27 cellular contexts compared by ENCODE assay signal in the genomic region with DNA sequence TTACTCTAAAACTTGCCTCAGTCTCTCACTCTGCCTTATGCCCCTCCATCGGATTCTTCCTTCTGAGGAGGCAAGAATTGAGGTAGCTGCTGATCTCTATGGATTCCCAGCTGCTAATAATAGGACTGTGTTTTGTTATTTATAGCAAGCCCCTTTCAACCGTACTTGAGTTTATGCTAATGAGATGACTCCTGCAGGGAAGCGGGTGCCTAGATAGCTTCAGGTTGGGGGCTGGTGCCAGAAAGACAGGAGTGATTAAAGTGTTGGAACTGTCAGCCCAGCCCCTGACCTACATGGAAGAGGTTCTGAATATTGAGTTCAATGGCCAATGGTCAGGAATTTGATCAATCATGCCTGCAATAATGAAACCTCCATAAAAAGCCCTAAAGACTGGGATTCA. TPM values are rescaled to one million over a fixed set of nuclear protein-coding genes. Genes with fewer than 3 reads are reported as not detected.
DNase-seq lines count a peak whose midpoint lies in the region; ATAC-seq and TF ChIP-seq lines count a peak whose summit lies in the region.
"Had no signal": no experiment of that assay in that cellular context is flagged by ENCODE, and none has a peak within 500 bp of the region (broad histone marks: within the 10 kb centered on the region; RNA-seq: fewer than 3 reads in every experiment).

No MANE protein-coding gene starts in this region.

- H3K9ac ChIP-seq in parathyroid adenoma = no peak overlapping the region

- no peaks in the 10 kb centered on the region for H3K79me2 ChIP-seq in parathyroid adenoma

- POLR2A ChIA-PET in WTC11 (lab: Charles Lee) = no interaction called here

- H3K36me3 ChIP-seq in parathyroid adenoma (ENCODE audit: control insufficient read depth, insufficient read depth, low read length) = no peaks in the 10 kb centered on the region
- H3K36me3 ChIP-seq: SJSA1, stomach, thyroid gland, vagina had no signal

- H3K4me1 ChIP-seq in parathyroid adenoma = peaks cover 12% of the 10 kb centered on the region
- H3K4me1 ChIP-seq: Caco-2, vagina had no signal

- DNase-seq in DMS 273 (lab: John Stamatoyannopoulos, UW; ENCODE audit: unreplicated experiment) (peak; percentile 18), DMS 273 treated with DMSO at 0.1 percent for 48 hours (lab: John Stamatoyannopoulos, UW) (no peak), WTC11 (ENCODE audit: low spot score) (no peak), iPS DF 19.7 (ENCODE audit: low read depth, low spot score) (peak; percentile 60), erythroblast (lab: John Stamatoyannopoulos, UW) (no peak)
- DNase-seq: activated CD4-positive, alpha-beta T cell treated with anti-CD3 and anti-CD28 coated beads for 1 hour; activated CD8-positive, alpha-beta T cell treated with anti-CD3 and anti-CD28 coated beads for 36 hours; activated effector memory CD4-positive, alpha-beta T cell treated with anti-CD3 and anti-CD28 coated beads, Interleukin-2, amount 50 U/mL, for 16 hours; activated naive CD8-positive, alpha-beta T cell treated with anti-CD3 and anti-CD28 coated beads, Interleukin-2, amount 10 ng/mL, durations not matched to agents 7 days and 5 days; activated T-cell treated with anti-CD3 and anti-CD28 coated beads for 4 hours; Caco-2; DMS79 treated with DMSO at 0.1 percent for 48 hours; naive B cell; NCI-H2029; NCI-H748 treated with DMSO at 0.1 percent for 48 hours; small intestine; stimulated activated CD8-positive, alpha-beta memory T cell treated with anti-CD3 and anti-CD28 coated beads, Interleukin-4, amount 100 ng/mL, for 48 hours; stomach; thyroid gland had no signal

- no peak for TF ChIP-seq CTCF in WTC11 (IDR thresholded peaks at IDR 0.05)
- no peak for TF ChIP-seq CTCF in parathyroid adenoma (IDR thresholded peaks at IDR 0.05)

- CTCF ChIA-PET in WTC11 (lab: Charles Lee) = interaction anchor here (0.6 to 1.8 kb wide), 8 partner anchors 27 to 87 kb away, joined by 3 to 10 read pairs (median 4); no protein-coding TSS in a partner anchor

- peak overlapping the region; percentile 5 for H2AFZ ChIP-seq in parathyroid adenoma

- no peak overlapping the region for H3K27ac ChIP-seq in parathyroid adenoma
- H3K27ac ChIP-seq: 22Rv1, C4-2B, HL-60, SJSA1, stomach, thyroid gland, vagina had no signal

- H3K27ac Mint-ChIP-seq in WTC11 = peak overlapping the region; percentile 80
- H3K27ac Mint-ChIP-seq: activated CD8-positive, alpha-beta T cell treated with anti-CD3 and anti-CD28 coated beads for 36 hours; activated naive CD8-positive, alpha-beta T cell treated with anti-CD3 and anti-CD28 coated beads, Interleukin-2, amount 10 ng/mL, durations not matched to agents 7 days and 5 days had no signal

- peak overlapping the region; percentile 1; the same call in 1 of the 2 replicates for H3K4me3 Mint-ChIP-seq in WTC11
- H3K4me3 Mint-ChIP-seq: activated CD8-positive, alpha-beta T cell treated with anti-CD3 and anti-CD28 coated beads for 36 hours; activated naive CD8-positive, alpha-beta T cell treated with anti-CD3 and anti-CD28 coated beads, Interleukin-2, amount 10 ng/mL, durations not matched to agents 7 days and 5 days; naive B cell had no signal

- peaks cover 3% of the 10 kb centered on the region; the same call in 1 of the 2 replicates for H3K27me3 Mint-ChIP-seq in WTC11 (ENCODE audit: low read depth)
- H3K27me3 Mint-ChIP-seq: activated CD8-positive, alpha-beta T cell treated with anti-CD3 and anti-CD28 coated beads for 36 hours; naive B cell had no signal

- H3K27me3 ChIP-seq in parathyroid adenoma (ENCODE audit: control insufficient read depth, insufficient read depth, low read length) = no peaks in the 10 kb centered on the region
- H3K27me3 ChIP-seq: SJSA1, stomach, thyroid gland, vagina had no signal

- peaks cover 11% of the 10 kb centered on the region for H3K36me3 Mint-ChIP-seq in WTC11
- H3K36me3 Mint-ChIP-seq: activated naive CD8-positive, alpha-beta T cell treated with anti-CD3 and anti-CD28 coated beads, Interleukin-2, amount 10 ng/mL, durations not matched to agents 7 days and 5 days; naive B cell had no signal

- no peak overlapping the region for H3K4me2 ChIP-seq in parathyroid adenoma (ENCODE audit: low read length)

- ATAC-seq in WTC11 (peak; percentile 80), GM18867 (IDR thresholded peaks at IDR 0.05; ENCODE audit: unreplicated experiment) (no peak), GM18861 (IDR thresholded peaks at IDR 0.05; ENCODE audit: unreplicated experiment) (no peak)
- ATAC-seq: activated CD8-positive, alpha-beta T cell treated with anti-CD3 and anti-CD28 coated beads for 36 hours had no signal

- H3K4me3 ChIP-seq in parathyroid adenoma (ENCODE audit: low read depth, low read length) = no peak overlapping the region
- H3K4me3 ChIP-seq: SJSA1, stomach, thyroid gland, vagina had no signal

- H3K4me1 Mint-ChIP-seq in WTC11 = peaks cover 56% of the 10 kb centered on the region

- no peak for TF ChIP-seq POLR2A in erythroblast (IDR thresholded peaks at IDR 0.05; ENCODE audit: low read length)

- no peaks in the 10 kb centered on the region for H3K9me3 ChIP-seq in parathyroid adenoma (ENCODE audit: control insufficient read depth, low read length)
- H3K9me3 ChIP-seq: Caco-2, SJSA1, stomach, thyroid gland, vagina had no signal

- peaks cover 14% of the 10 kb centered on the region for H3K9me3 Mint-ChIP-seq in WTC11
- H3K9me3 Mint-ChIP-seq: activated CD8-positive, alpha-beta T cell treated with anti-CD3 and anti-CD28 coated beads for 36 hours; activated naive CD8-positive, alpha-beta T cell treated with anti-CD3 and anti-CD28 coated beads, Interleukin-2, amount 10 ng/mL, durations not matched to agents 7 days and 5 days had no signal

TF ChIP-seq in WTC11, 78 proteins besides CTCF, POLR2A, EP300 and RAD21:
- 0 out of 2 replicates have a peak, but pooled peaks have one; percentile 50 for TF ChIP-seq ETV6 (CRISPR knock-in tag; IDR thresholded peaks at IDR 0.05)
- TF ChIP-seq, protein P1, sequence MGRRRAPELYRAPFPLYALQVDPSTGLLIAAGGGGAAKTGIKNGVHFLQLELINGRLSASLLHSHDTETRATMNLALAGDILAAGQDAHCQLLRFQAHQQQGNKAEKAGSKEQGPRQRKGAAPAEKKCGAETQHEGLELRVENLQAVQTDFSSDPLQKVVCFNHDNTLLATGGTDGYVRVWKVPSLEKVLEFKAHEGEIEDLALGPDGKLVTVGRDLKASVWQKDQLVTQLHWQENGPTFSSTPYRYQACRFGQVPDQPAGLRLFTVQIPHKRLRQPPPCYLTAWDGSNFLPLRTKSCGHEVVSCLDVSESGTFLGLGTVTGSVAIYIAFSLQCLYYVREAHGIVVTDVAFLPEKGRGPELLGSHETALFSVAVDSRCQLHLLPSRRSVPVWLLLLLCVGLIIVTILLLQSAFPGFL (CRISPR knock-in tag; IDR thresholded peaks at IDR 0.05; ENCODE audit: borderline replicate concordance) = no peak
- TF ChIP-seq, protein P2, sequence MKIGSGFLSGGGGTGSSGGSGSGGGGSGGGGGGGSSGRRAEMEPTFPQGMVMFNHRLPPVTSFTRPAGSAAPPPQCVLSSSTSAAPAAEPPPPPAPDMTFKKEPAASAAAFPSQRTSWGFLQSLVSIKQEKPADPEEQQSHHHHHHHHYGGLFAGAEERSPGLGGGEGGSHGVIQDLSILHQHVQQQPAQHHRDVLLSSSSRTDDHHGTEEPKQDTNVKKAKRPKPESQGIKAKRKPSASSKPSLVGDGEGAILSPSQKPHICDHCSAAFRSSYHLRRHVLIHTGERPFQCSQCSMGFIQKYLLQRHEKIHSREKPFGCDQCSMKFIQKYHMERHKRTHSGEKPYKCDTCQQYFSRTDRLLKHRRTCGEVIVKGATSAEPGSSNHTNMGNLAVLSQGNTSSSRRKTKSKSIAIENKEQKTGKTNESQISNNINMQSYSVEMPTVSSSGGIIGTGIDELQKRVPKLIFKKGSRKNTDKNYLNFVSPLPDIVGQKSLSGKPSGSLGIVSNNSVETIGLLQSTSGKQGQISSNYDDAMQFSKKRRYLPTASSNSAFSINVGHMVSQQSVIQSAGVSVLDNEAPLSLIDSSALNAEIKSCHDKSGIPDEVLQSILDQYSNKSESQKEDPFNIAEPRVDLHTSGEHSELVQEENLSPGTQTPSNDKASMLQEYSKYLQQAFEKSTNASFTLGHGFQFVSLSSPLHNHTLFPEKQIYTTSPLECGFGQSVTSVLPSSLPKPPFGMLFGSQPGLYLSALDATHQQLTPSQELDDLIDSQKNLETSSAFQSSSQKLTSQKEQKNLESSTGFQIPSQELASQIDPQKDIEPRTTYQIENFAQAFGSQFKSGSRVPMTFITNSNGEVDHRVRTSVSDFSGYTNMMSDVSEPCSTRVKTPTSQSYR (CRISPR knock-in tag; IDR thresholded peaks at IDR 0.05) = 0 out of 2 replicates have a peak, but pooled peaks have one; percentile 39
TF ChIP-seq in WTC11: peak in this region for 2.

RNA-seq across cellular contexts. Expression of a gene that starts 21.8 kb away (rescaled TPM):
- total RNA-seq in WTC11 (2021) = 35.6 to 41.7 TPM (median 36.5 TPM) in 3 replicates

Comparison
In these comparisons a context has a peak if more than half of its experiments do, and no peak if none do; other contexts are left out.
1. DNase-seq: peak in DMS 273 (single experiment) and iPS DF 19.7 (single experiment); none in DMS 273 treated with DMSO at 0.1 percent for 48 hours (single experiment), WTC11 (single experiment) and erythroblast (0 of 2).